In the genomic region with DNA sequence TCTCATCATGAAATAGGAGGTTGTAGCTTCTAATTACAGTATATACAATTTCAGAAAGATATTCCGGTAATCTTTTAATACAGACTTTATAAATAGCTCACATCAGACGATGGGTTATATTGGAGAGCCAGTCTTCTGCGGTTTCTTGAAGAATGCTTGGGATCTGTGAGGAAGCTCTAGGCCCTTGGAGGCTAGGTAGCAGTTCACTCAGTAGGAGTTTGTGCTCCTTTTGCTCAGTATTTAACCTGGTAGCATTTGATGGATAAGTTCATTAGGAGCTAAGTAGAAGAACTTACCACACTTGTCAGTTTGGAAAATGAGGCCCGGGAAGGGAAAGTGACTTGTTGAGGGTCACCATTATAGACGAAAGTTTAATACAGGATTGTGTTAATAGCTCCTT, we compare ENCODE assay signal across 9 cellular contexts. TPM values are rescaled to one million over a fixed set of nuclear protein-coding genes. Genes with fewer than 3 reads are reported as not detected.
DNase-seq lines count a peak whose midpoint lies in the region; ATAC-seq and TF ChIP-seq lines count a peak whose summit lies in the region.
"Had no signal": no experiment of that assay in that cellular context is flagged by ENCODE, and none has a peak within 500 bp of the region (broad histone marks: within the 10 kb centered on the region; RNA-seq: fewer than 3 reads in every experiment).

No MANE protein-coding gene starts in this region.

- peak overlapping the region; percentile 84 to 95 (median 91) for H3K4me3 ChIP-seq in right lobe of liver

- peaks cover 67% of the 10 kb centered on the region for H3K4me1 Mint-ChIP-seq in activated naive CD4-positive, alpha-beta T cell treated with anti-CD3 and anti-CD28 coated beads, Interleukin-2, amount 50 U/mL, for 24 hours
- peaks cover 36% of the 10 kb centered on the region for H3K4me1 Mint-ChIP-seq in activated naive CD4-positive, alpha-beta T cell treated with anti-CD3 and anti-CD28 coated beads for 36 hours (ENCODE audit: low read depth)
- H3K4me1 Mint-ChIP-seq in brain (peaks cover 77% of the 10 kb centered on the region), type B pancreatic cell (ENCODE audit: unreplicated experiment) (peaks cover 44% of the 10 kb centered on the region)

- no peaks in the 10 kb centered on the region for H3K9me3 Mint-ChIP-seq in activated naive CD4-positive, alpha-beta T cell treated with anti-CD3 and anti-CD28 coated beads, Interleukin-2, amount 50 U/mL, for 24 hours
- no peaks in the 10 kb centered on the region for H3K9me3 Mint-ChIP-seq in activated naive CD4-positive, alpha-beta T cell treated with anti-CD3 and anti-CD28 coated beads for 36 hours
- H3K9me3 Mint-ChIP-seq in brain = no peaks in the 10 kb centered on the region
- no peaks in the 10 kb centered on the region for H3K9me3 Mint-ChIP-seq in type B pancreatic cell
- H3K9me3 Mint-ChIP-seq: activated naive CD8-positive, alpha-beta T cell treated with anti-CD3 and anti-CD28 coated beads for 36 hours had no signal

- peaks cover 2% of the 10 kb centered on the region for H3K36me3 Mint-ChIP-seq in activated naive CD4-positive, alpha-beta T cell treated with anti-CD3 and anti-CD28 coated beads, Interleukin-2, amount 50 U/mL, for 24 hours
- peaks cover 1% of the 10 kb centered on the region for H3K36me3 Mint-ChIP-seq in activated naive CD4-positive, alpha-beta T cell treated with anti-CD3 and anti-CD28 coated beads for 36 hours (ENCODE audit: low read depth)
- peaks cover 8% of the 10 kb centered on the region for H3K36me3 Mint-ChIP-seq in brain
- peaks cover 13% of the 10 kb centered on the region for H3K36me3 Mint-ChIP-seq in type B pancreatic cell
- H3K36me3 Mint-ChIP-seq: activated naive CD8-positive, alpha-beta T cell treated with anti-CD3 and anti-CD28 coated beads for 36 hours had no signal

- DNase-seq in activated naive CD4-positive, alpha-beta T cell treated with anti-CD3 and anti-CD28 coated beads for 36 hours = no peak
- DNase-seq in right lobe of liver = no peak
- no peak for DNase-seq in type B pancreatic cell (ENCODE audit: extremely low spot score, unreplicated experiment)
- DNase-seq in NCI-H2029 (lab: John Stamatoyannopoulos, UW) = no peak
- DNase-seq: activated naive CD8-positive, alpha-beta T cell treated with anti-CD3 and anti-CD28 coated beads for 36 hours had no signal

- H3K27ac ChIP-seq in right lobe of liver = peak overlapping the region; percentile 98 to 99 (median 98)

- 57% methylated on average over 5 of the region's 5 CpGs for WGBS in right lobe of liver (ENCODE audit: insufficient coverage, low coverage, low lambda C conversion rate, missing lambda C conversion rate)

- ATAC-seq in right lobe of liver = no peak
- ATAC-seq in GM21576 (IDR thresholded peaks at IDR 0.05; ENCODE audit: unreplicated experiment) = no peak
- ATAC-seq in activated CD4-positive, CD25-positive, alpha-beta regulatory T cell treated with anti-CD3 and anti-CD28 coated beads, Interleukin-2, amount 50 U/mL, for 24 hours = no peak

- peaks cover 0 to 45% (median 15%) of the 10 kb centered on the region in 4 donors for H3K4me1 ChIP-seq in right lobe of liver

- no peaks in the 10 kb centered on the region for H3K9me3 ChIP-seq in right lobe of liver

- no peak for TF ChIP-seq POLR2A in right lobe of liver (IDR thresholded peaks at IDR 0.05)

- H3K27ac Mint-ChIP-seq in activated naive CD4-positive, alpha-beta T cell treated with anti-CD3 and anti-CD28 coated beads, Interleukin-2, amount 50 U/mL, for 24 hours = no peak overlapping the region
- no peak overlapping the region for H3K27ac Mint-ChIP-seq in activated naive CD4-positive, alpha-beta T cell treated with anti-CD3 and anti-CD28 coated beads for 36 hours
- H3K27ac Mint-ChIP-seq in brain (peak overlapping the region; percentile 7 to 98 (median 95)), type B pancreatic cell (peak overlapping the region; percentile 69)
- H3K27ac Mint-ChIP-seq: activated naive CD8-positive, alpha-beta T cell treated with anti-CD3 and anti-CD28 coated beads for 36 hours had no signal

- H3K27me3 ChIP-seq in right lobe of liver = no peaks in the 10 kb centered on the region

- H3K4me3 Mint-ChIP-seq in activated naive CD4-positive, alpha-beta T cell treated with anti-CD3 and anti-CD28 coated beads, Interleukin-2, amount 50 U/mL, for 24 hours = peak overlapping the region; percentile 84
- no peak overlapping the region for H3K4me3 Mint-ChIP-seq in activated naive CD4-positive, alpha-beta T cell treated with anti-CD3 and anti-CD28 coated beads for 36 hours
- H3K4me3 Mint-ChIP-seq in brain = peak overlapping the region; percentile 89 to 98 (median 95)
- peak overlapping the region; percentile 93 for H3K4me3 Mint-ChIP-seq in type B pancreatic cell

- CTCF ChIA-PET in activated naive CD4-positive, alpha-beta T cell treated with anti-CD3 and anti-CD28 coated beads for 36 hours (lab: Charles Lee) = interaction anchor here (0.6 to 1.0 kb wide), 4 partner anchors 43 to 121 kb away, joined by 3 to 4 read pairs (median 3); no protein-coding TSS in a partner anchor

- TF ChIP-seq CTCF in brain (conservative IDR thresholded peaks at IDR 0.05) = no peak
- no peak for TF ChIP-seq CTCF in right lobe of liver (IDR thresholded peaks at IDR 0.05)
- no peak for TF ChIP-seq CTCF in type B pancreatic cell (conservative IDR thresholded peaks at IDR 0.05)

- intact Hi-C loops in activated naive CD4-positive, alpha-beta T cell treated with anti-CD3 and anti-CD28 coated beads for 36 hours (cut with micrococcal nuclease) = loop anchor here (10.0 kb wide), 1 partner anchor 797 kb away; no protein-coding TSS in a partner anchor
- intact Hi-C loops in right lobe of liver (cut with DNase I) = no loop called here

- H3K27me3 Mint-ChIP-seq in activated naive CD4-positive, alpha-beta T cell treated with anti-CD3 and anti-CD28 coated beads, Interleukin-2, amount 50 U/mL, for 24 hours = no peaks in the 10 kb centered on the region
- no peaks in the 10 kb centered on the region for H3K27me3 Mint-ChIP-seq in activated naive CD4-positive, alpha-beta T cell treated with anti-CD3 and anti-CD28 coated beads for 36 hours (ENCODE audit: low read depth)
- peaks cover 9% of the 10 kb centered on the region for H3K27me3 Mint-ChIP-seq in brain
- H3K27me3 Mint-ChIP-seq in type B pancreatic cell = peaks cover 3% of the 10 kb centered on the region
- H3K27me3 Mint-ChIP-seq: activated naive CD8-positive, alpha-beta T cell treated with anti-CD3 and anti-CD28 coated beads for 36 hours had no signal

- no peaks in the 10 kb centered on the region for H3K36me3 ChIP-seq in right lobe of liver

RNA-seq across cellular contexts. Expression of gene FNDC3B, which starts 2.8 kb away (rescaled TPM):
- 10 to 100 TPM in 1 of 2 experiments, 1 to 10 TPM in 1; 9.2 to 13.5 TPM for total RNA-seq in activated naive CD4-positive, alpha-beta T cell treated with anti-CD3 and anti-CD28 coated beads for 36 hours
- 2.7 TPM for polyA plus RNA-seq in brain (ENCODE audit: insufficient read depth, low read depth, low replicate concordance)
- total RNA-seq in right lobe of liver = 100 to 1,000 TPM in 1 of 6 experiments, 10 to 100 TPM in 5; 40.2 to 184 (median 63.5) TPM
- 67.9 and 79.2 TPM in 2 replicates for total RNA-seq in type B pancreatic cell (ENCODE audit: low replicate concordance)

Comparison
In these comparisons a context has a peak if more than half of its experiments do, and no peak if none do; other contexts are left out.
1. H3K27ac Mint-ChIP-seq: peak in brain (5 of 5) and type B pancreatic cell (single experiment); none in activated naive CD4-positive, alpha-beta T cell treated with anti-CD3 and anti-CD28 coated beads, Interleukin-2, amount 50 U/mL, for 24 hours (single experiment) and activated naive CD4-positive, alpha-beta T cell treated with anti-CD3 and anti-CD28 coated beads for 36 hours (single experiment).